Comparison of ENCODE assay signal across 12 cellular contexts in genomic region chr10:103835121-103836045, GRCh38. TPM values are rescaled to one million over a fixed set of nuclear protein-coding genes. Genes with fewer than 3 reads are reported as not detected.
DNase-seq lines count a peak whose midpoint lies in the region; ATAC-seq and TF ChIP-seq lines count a peak whose summit lies in the region.
"Had no signal": no experiment of that assay in that cellular context is flagged by ENCODE, and none has a peak within 500 bp of the region (broad histone marks: within the 10 kb centered on the region; RNA-seq: fewer than 3 reads in every experiment).

No MANE protein-coding gene starts in this region.

- 57 to 66% methylated on average over 20 of the region's 20 CpGs for WGBS in upper lobe of left lung, 2 donors

- H3K9me3 ChIP-seq in mucosa of rectum (ENCODE audit: control insufficient read depth in 2 of 2, low read length in 2 of 2) = no peaks in the 10 kb centered on the region
- peaks cover 0 to 3% (median 0%) of the 10 kb centered on the region in 4 donors for H3K9me3 ChIP-seq in upper lobe of left lung
- H3K9me3 ChIP-seq: SK-N-SH had no signal

- H3K4me3 ChIP-seq in fibroblast of the aortic adventitia (ENCODE audit: low read depth, low read length) = no peak overlapping the region
- H3K4me3 ChIP-seq in mucosa of rectum (ENCODE audit: low read length in 2 of 2) = no peak overlapping the region
- no peak overlapping the region for H3K4me3 ChIP-seq in upper lobe of left lung

- H3K4me1 ChIP-seq in mucosa of rectum (ENCODE audit: control insufficient read depth in 2 of 2, insufficient read depth in 2 of 2, low read length in 2 of 2) (peaks cover 53 to 82% of the 10 kb centered on the region in 2 donors), upper lobe of left lung (peaks cover 29 to 46% (median 37%) of the 10 kb centered on the region in 4 donors)

- POLR2A ChIA-PET in RWPE1 (lab: Yijun Ruan, JAX; ENCODE audit: low non-redundant PET) = no interaction called here

- CTCF ChIA-PET in RWPE1 (lab: Yijun Ruan, JAX) = interaction anchor here (0.6 kb wide), 1 partner anchor 341 kb away, joined by 3 read pairs; no protein-coding TSS in a partner anchor

- no peak for DNase-seq in RWPE1 (ENCODE audit: low spot score)
- DNase-seq in fibroblast of the aortic adventitia (ENCODE audit: low read depth) = peak; percentile 95
- DNase-seq in upper lobe of left lung = peak in 1 of 2 donors; percentile 60
- DNase-seq in HUDEP-2 (lab: John Stamatoyannopoulos, UW; ENCODE audit: unreplicated experiment in 76 of 76) = no peak
- DNase-seq in SKM-1 treated with dmso at 0.1 percent for 144 hours (lab: John Stamatoyannopoulos, UW; ENCODE audit: unreplicated experiment) = no peak
- DNase-seq: activated CD8-positive, alpha-beta T cell treated with anti-CD3 and anti-CD28 coated beads for 36 hours; foreskin melanocyte; naive B cell; SK-N-SH had no signal

- TF ChIP-seq EP300 in upper lobe of left lung (IDR thresholded peaks at IDR 0.05) = peak in 2 of 4 donors; percentile 20 to 63

- H3K27ac ChIP-seq in RWPE1 (peak overlapping the region; percentile 57), mucosa of rectum (ENCODE audit: low read depth in 2 of 2, low read length in 2 of 2) (peak overlapping the region; percentile 80 to 85), upper lobe of left lung (peak overlapping the region in 3 of 4 donors; percentile 23 to 55 (median 45))

- ATAC-seq in upper lobe of left lung (ENCODE audit: low FRiP score in 2 of 2) (peak; percentile 2 to 85), GM21825 (IDR thresholded peaks at IDR 0.05; ENCODE audit: unreplicated experiment) (no peak), GM18519 (IDR thresholded peaks at IDR 0.05; ENCODE audit: low FRiP score, unreplicated experiment) (no peak)
- ATAC-seq: activated CD8-positive, alpha-beta T cell treated with anti-CD3 and anti-CD28 coated beads for 36 hours had no signal

- H3K9ac ChIP-seq in mucosa of rectum (ENCODE audit: low read depth in 1 of 2, low read length in 2 of 2) = peak overlapping the region in 1 of 2 donors; percentile 63
- H3K9ac ChIP-seq: SK-N-SH had no signal

- H3K36me3 ChIP-seq in mucosa of rectum (ENCODE audit: control insufficient read depth in 2 of 2, insufficient read depth in 2 of 2, low read length in 2 of 2) (no peaks in the 10 kb centered on the region), upper lobe of left lung (no peaks in the 10 kb centered on the region)

- TF ChIP-seq POLR2A in upper lobe of left lung (IDR thresholded peaks at IDR 0.05) = no peak

- TF ChIP-seq CTCF in RWPE1 (conservative IDR thresholded peaks at IDR 0.05; ENCODE audit: low read depth) (no peak), fibroblast of the aortic adventitia (IDR thresholded peaks at IDR 0.05; ENCODE audit: insufficient read depth, low read length) (no peak), upper lobe of left lung (IDR thresholded peaks at IDR 0.05) (no peak)

- H3K27me3 ChIP-seq in mucosa of rectum (ENCODE audit: control insufficient read depth in 2 of 2, insufficient read depth in 2 of 2, low read length in 2 of 2) = no peaks in the 10 kb centered on the region
- H3K27me3 ChIP-seq in upper lobe of left lung = no peaks in the 10 kb centered on the region

RNA-seq across cellular contexts. Expression of gene SH3PXD2A, which starts 20.0 kb away (rescaled TPM):
- total RNA-seq in fibroblast of the aortic adventitia (ENCODE audit: low replicate concordance) = 15.8 and 20.4 TPM in 2 replicates
- total RNA-seq in upper lobe of left lung = 10 to 100 TPM; 19.6 to 42.2 (median 30.8) TPM

Comparison
In these comparisons a context has a peak if more than half of its experiments do, and no peak if none do; other contexts are left out.
1. ATAC-seq: peak in upper lobe of left lung (2 of 2); none in GM21825 (single experiment) and GM18519 (single experiment).
2. Peak in every context shown above with its lines, with median percentiles within 50 percentile points of each other: H3K27ac ChIP-seq.